In genomic region chr15:57355259-57355658, GRCh38 we compare ENCODE assay signal across 22 cellular contexts. TPM values are rescaled to one million over a fixed set of nuclear protein-coding genes. Genes with fewer than 3 reads are reported as not detected.
"Had no signal": no experiment of that assay in that cellular context is flagged by ENCODE, and none has a peak within 500 bp of the region (broad histone marks: within the 10 kb centered on the region; RNA-seq: fewer than 3 reads in every experiment).

No MANE protein-coding gene starts in this region.

- DNase-seq: activated CD4-positive, alpha-beta T cell treated with anti-CD3 and anti-CD28 coated beads, Interleukin-2, amount 50 U/mL, for 4 hours; activated gamma-delta T cell; cerebellar nuclear complex; effector CD4-positive, alpha-beta T cell; gastrocnemius medialis; head of caudate nucleus; ovary; psoas muscle; right cardiac atrium; stimulated activated naive CD8-positive, alpha-beta T cell treated with anti-CD3 and anti-CD28 coated beads, Interleukin-15, amount 100 ng/mL, for 72 hours had no signal

- H3K27me3 ChIP-seq: gastrocnemius medialis, neural progenitor cell, ovary, suprapubic skin had no signal

- H3K4me3 Mint-ChIP-seq: activated naive CD4-positive, alpha-beta T cell treated with anti-CD3 and anti-CD28 coated beads, Interleukin-2, amount 50 U/mL, for 24 hours; neural progenitor cell; stimulated activated naive CD8-positive, alpha-beta T cell treated with anti-CD3 and anti-CD28 coated beads, Interleukin-15, amount 100 ng/mL, for 72 hours; type B pancreatic cell had no signal

- H3K27ac Mint-ChIP-seq: activated naive CD4-positive, alpha-beta T cell treated with anti-CD3 and anti-CD28 coated beads, Interleukin-2, amount 50 U/mL, for 24 hours; stimulated activated naive CD8-positive, alpha-beta T cell treated with anti-CD3 and anti-CD28 coated beads, Interleukin-15, amount 100 ng/mL, for 72 hours; type B pancreatic cell had no signal

- H3K36me3 ChIP-seq: gastrocnemius medialis, neural progenitor cell, ovary, suprapubic skin had no signal

- H3K4me3 ChIP-seq: gastrocnemius medialis, lung, neural progenitor cell, ovary, psoas muscle, skin epidermis, suprapubic skin had no signal

- H2AFZ ChIP-seq: neural progenitor cell had no signal

- H3K4me1 Mint-ChIP-seq: activated naive CD4-positive, alpha-beta T cell treated with anti-CD3 and anti-CD28 coated beads, Interleukin-2, amount 50 U/mL, for 24 hours; stimulated activated naive CD8-positive, alpha-beta T cell treated with anti-CD3 and anti-CD28 coated beads, Interleukin-15, amount 100 ng/mL, for 72 hours had no signal

- H3K4me1 ChIP-seq: gastrocnemius medialis, psoas muscle, suprapubic skin had no signal

- H3K9me3 Mint-ChIP-seq: activated naive CD4-positive, alpha-beta T cell treated with anti-CD3 and anti-CD28 coated beads, Interleukin-2, amount 50 U/mL, for 24 hours; stimulated activated naive CD8-positive, alpha-beta T cell treated with anti-CD3 and anti-CD28 coated beads, Interleukin-15, amount 100 ng/mL, for 72 hours; type B pancreatic cell had no signal

- H3K27me3 Mint-ChIP-seq: stimulated activated naive CD8-positive, alpha-beta T cell treated with anti-CD3 and anti-CD28 coated beads, Interleukin-15, amount 100 ng/mL, for 72 hours; type B pancreatic cell had no signal

- ATAC-seq: esophagus mucosa; gastrocnemius medialis; left lobe of liver; psoas muscle; right cardiac atrium; stimulated activated naive CD8-positive, alpha-beta T cell treated with anti-CD3 and anti-CD28 coated beads, Interleukin-15, amount 100 ng/mL, for 72 hours had no signal

- H3K9me3 ChIP-seq: gastrocnemius medialis, ovary, psoas muscle, suprapubic skin had no signal

- H3K27ac ChIP-seq: gastrocnemius medialis, neural progenitor cell, ovary, psoas muscle, skin epidermis, suprapubic skin had no signal

- H3K36me3 Mint-ChIP-seq: activated naive CD4-positive, alpha-beta T cell treated with anti-CD3 and anti-CD28 coated beads, Interleukin-2, amount 50 U/mL, for 24 hours; neural progenitor cell; type B pancreatic cell had no signal

- FAIRE-seq: bronchial epithelial cell, keratinocyte had no signal

- H3K9ac ChIP-seq: neural progenitor cell had no signal

- H3K4me2 ChIP-seq: neural progenitor cell had no signal

RNA-seq across cellular contexts. Expression of gene CGNL1, which starts 21.0 kb away (rescaled TPM):
- total RNA-seq: activated CD8-positive, alpha-beta memory T cell treated with anti-CD3 and anti-CD28 coated beads for 36 hours; T-helper 2 cell treated with Interferon-gamma antibody and Interleukin-4, amounts not matched to agents 100 ng/mL and 5 ng/mL, for 36 hours had no signal
